ENCODE assay signal across 1 cellular context in the genomic region with DNA sequence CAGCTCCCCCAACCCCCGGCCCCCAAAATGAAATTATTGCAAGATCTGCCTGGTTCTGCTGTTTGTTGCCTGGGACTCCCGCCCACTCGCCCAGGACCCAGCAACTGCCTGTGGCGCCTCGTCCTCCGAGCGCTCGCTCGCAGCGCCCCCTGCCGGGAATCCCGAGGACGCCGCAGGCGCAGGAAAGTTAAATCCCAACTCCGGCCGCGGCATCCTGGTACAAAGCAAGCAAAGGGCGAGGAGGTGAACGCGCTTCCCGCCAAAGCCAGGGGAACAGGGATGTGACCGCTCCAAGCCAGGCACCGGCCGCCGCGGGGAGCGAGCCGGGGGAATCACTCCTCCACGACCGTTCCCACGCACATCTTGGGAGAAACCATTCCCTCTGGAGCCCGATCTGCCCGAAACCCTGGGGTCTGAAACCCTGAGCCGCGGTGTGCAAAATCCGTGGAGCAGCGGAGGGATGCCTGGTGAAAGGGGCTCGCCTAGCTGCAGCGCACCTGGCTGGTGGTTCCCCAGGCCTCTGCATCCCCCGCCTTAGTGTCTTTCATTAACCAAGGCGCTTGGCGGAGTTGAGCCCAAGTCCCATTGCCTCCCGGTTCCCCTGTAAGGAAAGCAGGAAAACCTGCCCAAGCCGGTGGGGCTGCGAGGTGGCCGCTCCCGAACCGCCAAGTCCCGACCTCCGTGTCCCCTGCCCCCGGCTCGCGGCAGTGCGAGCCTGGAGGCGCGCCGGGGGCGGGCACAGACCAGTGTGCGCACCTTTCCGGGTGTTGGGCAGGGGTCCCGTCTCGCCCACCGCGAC.
TF ChIP-seq lines count a peak whose summit lies in the region.

No MANE protein-coding gene starts in this region.

TF ChIP-seq in H1, 55 proteins besides CTCF, POLR2A, EP300 and RAD21:
- TF ChIP-seq BACH1 (IDR thresholded peaks at IDR 0.05; ENCODE audit: low read length) (no peak), SIN3A (conservative IDR thresholded peaks at IDR 0.05 in 1 of 2, IDR thresholded peaks at IDR 0.05 in 1 of 2; ENCODE audit: low read depth in 1 of 2, low read length in 2 of 2) (no peak), EZH2 (IDR thresholded peaks at IDR 0.05; ENCODE audit: low read depth, low read length, severe bottlenecking) (no peak), SP1 (IDR thresholded peaks at IDR 0.05; ENCODE audit: low read depth, low read length) (no peak), SRF (IDR thresholded peaks at IDR 0.05; ENCODE audit: low read depth, low read length) (no peak), CREB1 (IDR thresholded peaks at IDR 0.05) (0 out of 2 replicates have a peak, but pooled peaks have one; percentile 10), CHD2 (IDR thresholded peaks at IDR 0.05; ENCODE audit: low read length) (no peak), TAF7 (optimal IDR thresholded peaks at IDR 0.05; ENCODE audit: borderline replicate concordance, low read depth, low read length) (peak; percentile 82), CEBPB (IDR thresholded peaks at IDR 0.05; ENCODE audit: low read depth, low read length) (no peak), CHD7 (IDR thresholded peaks at IDR 0.05; ENCODE audit: insufficient replicate concordance, low read length) (no peak), PHF8 (conservative IDR thresholded peaks at IDR 0.05; ENCODE audit: low read depth, low read length) (peak; percentile 61), TEAD4 (IDR thresholded peaks at IDR 0.05; ENCODE audit: low read depth, low read length) (peak; percentile 44; the same call in 1 of the 2 replicates), RXRA (IDR thresholded peaks at IDR 0.05; ENCODE audit: insufficient read depth, low read depth, low read length) (no peak), ATF2 (IDR thresholded peaks at IDR 0.05; ENCODE audit: low read length) (no peak), YY1 (IDR thresholded peaks at IDR 0.05; ENCODE audit: low read depth, low read length) (peak; percentile 70), SP2 (IDR thresholded peaks at IDR 0.05; ENCODE audit: low read length) (no peak), NRF1 (IDR thresholded peaks at IDR 0.05; ENCODE audit: low read depth, low read length) (no peak), POU5F1 (IDR thresholded peaks at IDR 0.05; ENCODE audit: low read depth, low read length) (no peak), JUND (IDR thresholded peaks at IDR 0.05; ENCODE audit: low read length) (0 out of 2 replicates have a peak, but pooled peaks have one; percentile 5), KDM5A (IDR thresholded peaks at IDR 0.05; ENCODE audit: low read length) (no peak), CTBP2 (IDR thresholded peaks at IDR 0.05; ENCODE audit: borderline replicate concordance, insufficient read depth, insufficient read length, low read length) (peak; percentile 71), GABPA (IDR thresholded peaks at IDR 0.05; ENCODE audit: borderline replicate concordance, insufficient read depth, low read length) (0 out of 2 replicates have a peak, but pooled peaks have one; percentile 46), SIX5 (IDR thresholded peaks at IDR 0.05; ENCODE audit: low read depth, low read length) (no peak), FOSL1 (IDR thresholded peaks at IDR 0.05; ENCODE audit: insufficient read depth, low read depth, low read length) (no peak), SP4 (IDR thresholded peaks at IDR 0.05; ENCODE audit: low read length) (no peak), RNF2 (IDR thresholded peaks at IDR 0.05; ENCODE audit: borderline replicate concordance, low read depth, low read length, missing control alignments, poor library complexity, severe bottlenecking) (no peak), KDM4A (IDR thresholded peaks at IDR 0.05; ENCODE audit: low read depth, low read length, severe bottlenecking) (peak; percentile 38), NANOG (IDR thresholded peaks at IDR 0.05; ENCODE audit: insufficient read depth, low read depth, low read length, poor library complexity, severe bottlenecking) (peak; percentile 54), SIRT6 (IDR thresholded peaks at IDR 0.05; ENCODE audit: low read length) (no peak), RBBP5 (IDR thresholded peaks at IDR 0.05; ENCODE audit: borderline replicate concordance, low read depth, low read length) (peak; percentile 22; the same call in 1 of the 2 replicates), TBP (IDR thresholded peaks at IDR 0.05; ENCODE audit: low read depth, low read length) (peak; percentile 82; the same call in 1 of the 2 replicates), HDAC2 (IDR thresholded peaks at IDR 0.05; ENCODE audit: borderline replicate concordance in 1 of 2, low read depth in 2 of 2, low read length in 2 of 2) (no peak), TCF12 (IDR thresholded peaks at IDR 0.05; ENCODE audit: low read depth, low read length) (no peak), RFX5 (IDR thresholded peaks at IDR 0.05; ENCODE audit: borderline replicate concordance, low read depth, low read length) (no peak), CHD1 (IDR thresholded peaks at IDR 0.05; ENCODE audit: low read depth, low read length) (no peak), SAP30 (IDR thresholded peaks at IDR 0.05; ENCODE audit: insufficient read depth, insufficient replicate concordance, low read length) (no peak), HDAC6 (IDR thresholded peaks at IDR 0.05; ENCODE audit: low read depth, low read length) (no peak), POLR2AphosphoS5 (IDR thresholded peaks at IDR 0.05; ENCODE audit: low read depth, low read length) (peak; percentile 78), MAX (IDR thresholded peaks at IDR 0.05) (peak; percentile 80), GTF2F1 (IDR thresholded peaks at IDR 0.05; ENCODE audit: borderline replicate concordance, low read depth, low read length) (no peak), CBX8 (IDR thresholded peaks at IDR 0.05; ENCODE audit: borderline replicate concordance, low read depth, low read length) (no peak), JUN (IDR thresholded peaks at IDR 0.05; ENCODE audit: low read depth, low read length) (no peak), KDM1A (IDR thresholded peaks at IDR 0.05; ENCODE audit: borderline replicate concordance, low read length) (no peak; the same call in 1 of the 2 replicates), BCL11A (IDR thresholded peaks at IDR 0.05; ENCODE audit: low read depth in 2 of 2, low read length in 2 of 2) (no peak), SUZ12 (IDR thresholded peaks at IDR 0.05; ENCODE audit: low read length) (no peak; the same call in 1 of the 2 replicates), ZNF274 (IDR thresholded peaks at IDR 0.05; ENCODE audit: borderline replicate concordance, extremely low read depth, low read length) (no peak), MAFK (IDR thresholded peaks at IDR 0.05; ENCODE audit: low read depth, low read length) (no peak), ASH2L (IDR thresholded peaks at IDR 0.05; ENCODE audit: low read length) (peak; percentile 73), EGR1 (IDR thresholded peaks at IDR 0.05; ENCODE audit: borderline replicate concordance, low read depth, low read length) (peak; percentile 82), CBX5 (IDR thresholded peaks at IDR 0.05; ENCODE audit: low read depth, low read length) (no peak), BRCA1 (IDR thresholded peaks at IDR 0.05; ENCODE audit: low read depth, low read length) (no peak), TAF1 (IDR thresholded peaks at IDR 0.05; ENCODE audit: low read depth, low read length) (peak; percentile 69; the same call in 1 of the 2 replicates)
- TF ChIP-seq, protein P1, sequence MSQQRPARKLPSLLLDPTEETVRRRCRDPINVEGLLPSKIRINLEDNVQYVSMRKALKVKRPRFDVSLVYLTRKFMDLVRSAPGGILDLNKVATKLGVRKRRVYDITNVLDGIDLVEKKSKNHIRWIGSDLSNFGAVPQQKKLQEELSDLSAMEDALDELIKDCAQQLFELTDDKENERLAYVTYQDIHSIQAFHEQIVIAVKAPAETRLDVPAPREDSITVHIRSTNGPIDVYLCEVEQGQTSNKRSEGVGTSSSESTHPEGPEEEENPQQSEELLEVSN (IDR thresholded peaks at IDR 0.05), result peak; percentile 94
- TF ChIP-seq, protein P2, sequence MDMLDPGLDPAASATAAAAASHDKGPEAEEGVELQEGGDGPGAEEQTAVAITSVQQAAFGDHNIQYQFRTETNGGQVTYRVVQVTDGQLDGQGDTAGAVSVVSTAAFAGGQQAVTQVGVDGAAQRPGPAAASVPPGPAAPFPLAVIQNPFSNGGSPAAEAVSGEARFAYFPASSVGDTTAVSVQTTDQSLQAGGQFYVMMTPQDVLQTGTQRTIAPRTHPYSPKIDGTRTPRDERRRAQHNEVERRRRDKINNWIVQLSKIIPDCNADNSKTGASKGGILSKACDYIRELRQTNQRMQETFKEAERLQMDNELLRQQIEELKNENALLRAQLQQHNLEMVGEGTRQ (IDR thresholded peaks at IDR 0.05; ENCODE audit: low read length), result no peak
- TF ChIP-seq, protein P3, sequence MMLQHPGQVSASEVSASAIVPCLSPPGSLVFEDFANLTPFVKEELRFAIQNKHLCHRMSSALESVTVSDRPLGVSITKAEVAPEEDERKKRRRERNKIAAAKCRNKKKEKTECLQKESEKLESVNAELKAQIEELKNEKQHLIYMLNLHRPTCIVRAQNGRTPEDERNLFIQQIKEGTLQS (IDR thresholded peaks at IDR 0.05; ENCODE audit: insufficient read depth, low read depth, low read length), result 0 out of 2 replicates have a peak, but pooled peaks have one; percentile 21
TF ChIP-seq in H1: peak in this region for 19.
